Comparison of ENCODE assay signal across 8 cellular contexts in the genomic region with DNA sequence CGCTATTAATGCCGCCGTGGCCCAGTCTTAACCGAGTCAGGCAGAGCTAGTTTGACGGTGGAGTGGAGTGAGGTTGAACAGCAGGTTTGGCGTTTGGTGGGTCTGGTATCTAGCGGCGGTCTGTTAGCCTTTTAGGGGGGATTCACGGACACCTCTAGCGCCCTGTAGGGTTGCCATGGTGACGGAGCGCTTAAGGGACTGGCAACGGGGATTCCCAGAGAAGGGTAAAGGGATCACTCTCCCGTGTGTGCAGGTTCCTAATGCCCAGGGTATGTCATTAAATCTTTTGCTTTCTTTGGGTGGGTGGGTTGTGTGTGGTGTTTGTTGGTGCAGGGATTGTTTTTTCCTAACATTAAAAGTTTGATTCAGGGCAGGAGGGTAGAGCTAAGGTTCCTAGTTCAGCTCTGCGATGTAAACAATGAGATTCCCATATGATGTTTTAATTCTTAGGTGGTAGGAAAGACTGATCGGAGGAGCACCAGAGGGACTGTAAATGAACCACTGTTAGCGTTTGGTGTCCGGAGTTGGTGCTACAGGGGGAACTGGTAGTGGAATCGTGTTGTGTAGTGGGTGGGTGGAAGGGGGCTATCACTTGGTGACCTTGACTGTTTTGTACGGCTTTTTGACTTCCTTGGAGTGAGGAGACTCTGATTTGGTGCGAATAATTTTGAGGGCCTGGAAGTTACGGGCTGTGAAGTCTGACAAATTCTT. TPM values are rescaled to one million over a fixed set of nuclear protein-coding genes. Genes with fewer than 3 reads are reported as not detected.
A peak's percentile ranks its signal among the peaks of the same experiment; 100 is the strongest.
DNase-seq lines count a peak whose midpoint lies in the region; ATAC-seq and TF ChIP-seq lines count a peak whose summit lies in the region.

No MANE protein-coding gene starts in this region.

- peak overlapping the region; percentile 89 to 100 (median 98) for H3K4me3 Mint-ChIP-seq in naive thymus-derived CD4-positive, alpha-beta T cell

- H3K27ac ChIP-seq in BLaER1 treated with 17β-estradiol and CSF1 and Interleukin-3, amounts not matched to agents 10 nM and 100 nM = peak overlapping the region; percentile 70 to 100 (median 87)
- H3K27ac ChIP-seq in HUES6 (ENCODE audit: low read depth, low read length) = peak overlapping the region; percentile 89
- H3K27ac ChIP-seq in naive thymus-derived CD4-positive, alpha-beta T cell (ENCODE audit: low read depth, low read length) = peak overlapping the region; percentile 88
- peak overlapping the region; percentile 58 to 100 (median 86) for H3K27ac ChIP-seq in thyroid gland

- H3K4me1 Mint-ChIP-seq in naive thymus-derived CD4-positive, alpha-beta T cell = peaks cover 35 to 55% (median 44%) of the 10 kb centered on the region in 7 donors

- peaks cover 61 to 62% (median 62%) of the 10 kb centered on the region in 11 experiments for H3K36me3 ChIP-seq in BLaER1 treated with 17β-estradiol and CSF1 and Interleukin-3, amounts not matched to agents 10 nM and 100 nM
- H3K36me3 ChIP-seq in HUES6 (ENCODE audit: control insufficient read depth, insufficient read depth, low read length) (peaks cover 67% of the 10 kb centered on the region), thyroid gland (peaks cover 49 to 60% of the 10 kb centered on the region in 2 donors)
- H3K36me3 ChIP-seq in naive thymus-derived CD4-positive, alpha-beta T cell (ENCODE audit: control insufficient read depth in 2 of 3, insufficient read depth in 3 of 3, low read length in 3 of 3) = peaks cover 39 to 56% (median 41%) of the 10 kb centered on the region in 3 experiments

- intact Hi-C loops in naive thymus-derived CD4-positive, alpha-beta T cell (cut with micrococcal nuclease) = loop anchor here (1.0 to 5.0 kb wide), 9 partner anchors 299 to 1616 kb away; partner anchors contain the start of genes CLIC1 (in 2 of the 2), ATF6B (in 1 of the 2), CUTA (in 1 of the 2) and HLA-B (in 1 of the 2)
- intact Hi-C loops in thyroid gland (cut with DNase I) = no loop called here

- H3K27me3 Mint-ChIP-seq in naive thymus-derived CD4-positive, alpha-beta T cell = peaks cover 0 to 5% (median 0%) of the 10 kb centered on the region in 5 donors

- H3K4me2 ChIP-seq in BLaER1 treated with 17β-estradiol and CSF1 and Interleukin-3, amounts not matched to agents 10 nM and 100 nM = peak overlapping the region; percentile 85 to 99 (median 96)

- peaks cover 62 to 63% (median 62%) of the 10 kb centered on the region in 11 experiments for H4K20me1 ChIP-seq in BLaER1 treated with 17β-estradiol and CSF1 and Interleukin-3, amounts not matched to agents 10 nM and 100 nM

- POLR2A ChIA-PET in naive thymus-derived CD4-positive, alpha-beta T cell (lab: Charles Lee) = interaction anchor here (1.1 to 25.6 kb wide), 32 partner anchors 5 to 1819 kb away, joined by 3 to 638 read pairs (median 8); partner anchors contain the start of genes BRD2, GPSM3, HLA-DMA and HLA-DMB

- CTCF ChIA-PET in naive thymus-derived CD4-positive, alpha-beta T cell (lab: Charles Lee) = interaction anchor here (0.8 to 14.2 kb wide), 9 partner anchors 12 to 135 kb away, joined by 3 to 229 read pairs (median 12); partner anchors contain the start of genes HLA-DMA, HLA-DMB, PSMB9 and TAP1

- peaks cover 0 to 22% (median 0%) of the 10 kb centered on the region in 11 donors for H3K9me3 Mint-ChIP-seq in naive thymus-derived CD4-positive, alpha-beta T cell

- peaks cover 17 to 75% (median 44%) of the 10 kb centered on the region in 5 donors for H3K36me3 Mint-ChIP-seq in naive thymus-derived CD4-positive, alpha-beta T cell

- H3K27me3 ChIP-seq in BLaER1 treated with 17β-estradiol and CSF1 and Interleukin-3, amounts not matched to agents 10 nM and 100 nM = no peaks in the 10 kb centered on the region
- no peaks in the 10 kb centered on the region for H3K27me3 ChIP-seq in HUES6 (ENCODE audit: control insufficient read depth, insufficient read depth, low read length)
- no peaks in the 10 kb centered on the region for H3K27me3 ChIP-seq in naive thymus-derived CD4-positive, alpha-beta T cell (ENCODE audit: control insufficient read depth in 2 of 2, insufficient read depth in 2 of 2, low read length in 2 of 2)
- no peaks in the 10 kb centered on the region for H3K27me3 ChIP-seq in thyroid gland

- TF ChIP-seq POLR2A in thyroid gland (IDR thresholded peaks at IDR 0.05) = no peak

- H3K4me1 ChIP-seq in BLaER1 treated with 17β-estradiol and CSF1 and Interleukin-3, amounts not matched to agents 10 nM and 100 nM = peaks cover 34 to 40% (median 37%) of the 10 kb centered on the region in 10 experiments
- H3K4me1 ChIP-seq in HUES6 (ENCODE audit: control insufficient read depth, insufficient read depth, low read length) = 0 out of 2 replicates have a peak, but pooled peaks cover 7% of the 10 kb centered on the region
- peaks cover 27 to 32% of the 10 kb centered on the region in 2 donors for H3K4me1 ChIP-seq in naive thymus-derived CD4-positive, alpha-beta T cell (ENCODE audit: control insufficient read depth in 2 of 2, insufficient read depth in 2 of 2, low read length in 2 of 2)
- H3K4me1 ChIP-seq in thyroid gland = peaks cover 36 to 38% of the 10 kb centered on the region in 2 donors

- TF ChIP-seq CTCF in WI38 (IDR thresholded peaks at IDR 0.05; ENCODE audit: low read depth, low read length) (no peak), thyroid gland (IDR thresholded peaks at IDR 0.05) (no peak)

- peak overlapping the region; percentile 78 to 100 (median 99) for H3K27ac Mint-ChIP-seq in naive thymus-derived CD4-positive, alpha-beta T cell

- ATAC-seq in naive thymus-derived CD4-positive, alpha-beta T cell = no peak
- ATAC-seq in HG03457 (IDR thresholded peaks at IDR 0.05; ENCODE audit: unreplicated experiment) = no peak

- H3K4me3 ChIP-seq in BLaER1 treated with 17β-estradiol and CSF1 and Interleukin-3, amounts not matched to agents 10 nM and 100 nM = peak overlapping the region; percentile 74 to 99 (median 97)
- H3K4me3 ChIP-seq in HUES6 (ENCODE audit: low read depth, low read length) = peak overlapping the region; percentile 98
- peak overlapping the region; percentile 64 for H3K4me3 ChIP-seq in WI38 (ENCODE audit: low read depth, low read length)
- peak overlapping the region; percentile 76 for H3K4me3 ChIP-seq in naive thymus-derived CD4-positive, alpha-beta T cell (ENCODE audit: low read length)
- peak overlapping the region; percentile 68 to 100 (median 98) for H3K4me3 ChIP-seq in thyroid gland (replicated peaks in 1 of 3)

- H3K9me3 ChIP-seq in BLaER1 treated with 17β-estradiol and CSF1 and Interleukin-3, amounts not matched to agents 10 nM and 100 nM (replicated peaks in 1 of 11) = peaks cover 0 to 12% (median 6%) of the 10 kb centered on the region in 11 experiments; a peak in 10 of 22 replicates
- H3K9me3 ChIP-seq in HUES6 (ENCODE audit: control insufficient read depth, insufficient read depth, low read depth, low read length) (no peaks in the 10 kb centered on the region), thyroid gland (no peaks in the 10 kb centered on the region)
- no peaks in the 10 kb centered on the region for H3K9me3 ChIP-seq in naive thymus-derived CD4-positive, alpha-beta T cell (ENCODE audit: control insufficient read depth in 2 of 3, low read length in 3 of 3)

- peak overlapping the region; percentile 89 to 100 (median 93) for H3K9ac ChIP-seq in BLaER1 treated with 17β-estradiol and CSF1 and Interleukin-3, amounts not matched to agents 10 nM and 100 nM
- peak overlapping the region; percentile 96 for H3K9ac ChIP-seq in HUES6 (ENCODE audit: low read length)

- peak; percentile 69 for DNase-seq in effector CD4-positive, alpha-beta T cell
- peak in 6 of 9 donors; percentile 23 to 72 (median 30) for DNase-seq in naive thymus-derived CD4-positive, alpha-beta T cell
- DNase-seq in thyroid gland (peak in 1 of 2 donors; percentile 36), SW480 (ENCODE audit: low spot score) (no peak)

- 0% methylated on average over 15 to 22 of the region's 22 CpGs for WGBS in thyroid gland, 2 donors

RNA-seq across cellular contexts. Expression of gene BRD2, which starts 4.9 kb away (rescaled TPM):
- total RNA-seq in naive thymus-derived CD4-positive, alpha-beta T cell = 100 to 1,000 TPM; 275 to 391 (median 360) TPM
- polyA plus RNA-seq in naive thymus-derived CD4-positive, alpha-beta T cell = 10 to 100 TPM; 33.4 to 82.6 TPM
- total RNA-seq in thyroid gland = 100 to 1,000 TPM; 206 to 282 (median 238) TPM

RNA-seq across cellular contexts. Expression of gene HLA-DMA, which starts 20.4 kb away (rescaled TPM):
- total RNA-seq in naive thymus-derived CD4-positive, alpha-beta T cell = 100 to 1,000 TPM in 1 of 5 experiments, 10 to 100 TPM in 4; 12.5 to 120 (median 29.6) TPM
- polyA plus RNA-seq in naive thymus-derived CD4-positive, alpha-beta T cell = 10 to 100 TPM; 19.3 to 25.6 TPM
- 10 to 100 TPM; 10.7 to 41.5 (median 27.3) TPM for total RNA-seq in thyroid gland

RNA-seq across cellular contexts. Expression of gene HLA-DMB, which starts 32.5 kb away (rescaled TPM):
- total RNA-seq in naive thymus-derived CD4-positive, alpha-beta T cell = 10 to 100 TPM in 2 of 5 experiments, 1 to 10 TPM in 3; 7.8 to 82.5 (median 9.1) TPM
- polyA plus RNA-seq in naive thymus-derived CD4-positive, alpha-beta T cell = 10 to 100 TPM in 1 of 2 donors, 1 to 10 TPM in 1; 8.2 to 11.9 TPM
- total RNA-seq in thyroid gland = 10 to 100 TPM; 34.7 to 82.9 (median 51.3) TPM

RNA-seq across cellular contexts. Expression of gene HLA-DOA, which starts 36.1 kb away (rescaled TPM):
- 10 to 100 TPM in 1 of 5 experiments, 1 to 10 TPM in 4; 3.0 to 10.5 (median 5.4) TPM for total RNA-seq in naive thymus-derived CD4-positive, alpha-beta T cell
- polyA plus RNA-seq in naive thymus-derived CD4-positive, alpha-beta T cell = 1 to 10 TPM; 4.6 to 6.7 TPM
- 10 to 100 TPM in 3 of 4 donors, 1 to 10 TPM in 1; 2.0 to 85.9 (median 20.3) TPM for total RNA-seq in thyroid gland
